ENCODE assay signal across 1 cellular context in genomic region chr1:1001057-1001630, GRCh38.
TF ChIP-seq lines count a peak whose summit lies in the region.

No MANE protein-coding gene starts in this region.

TF ChIP-seq in endothelial cell of umbilical vein, 7 proteins besides CTCF, POLR2A, EP300 and RAD21:
- no peak for TF ChIP-seq GATA2 (IDR thresholded peaks at IDR 0.05; ENCODE audit: insufficient read depth, insufficient read length, low read depth, low read length)
- TF ChIP-seq EZH2 (IDR thresholded peaks at IDR 0.05; ENCODE audit: borderline replicate concordance, low read depth, low read length, severe bottlenecking), result no peak
